Comparison of ENCODE assay signal across 1 cellular context in genomic region chr4:183840311-183840710, GRCh38.
TF ChIP-seq lines count a peak whose summit lies in the region.

No MANE protein-coding gene starts in this region.

TF ChIP-seq in HepG2, 621 proteins besides CTCF, POLR2A, EP300 and RAD21 (continued from another document):
- TF ChIP-seq ZNF740 (CRISPR knock-in tag; IDR thresholded peaks at IDR 0.05) (no peak), ZNF44 (CRISPR knock-in tag; IDR thresholded peaks at IDR 0.05) (no peak), ZBTB1 (CRISPR knock-in tag; IDR thresholded peaks at IDR 0.05; ENCODE audit: borderline replicate concordance) (no peak), SMARCE1 (IDR thresholded peaks at IDR 0.05; ENCODE audit: borderline replicate concordance) (no peak), SP5 (CRISPR knock-in tag; IDR thresholded peaks at IDR 0.05; ENCODE audit: borderline replicate concordance, low read depth) (no peak), SALL1 (CRISPR knock-in tag; IDR thresholded peaks at IDR 0.05) (no peak), SMC3 (IDR thresholded peaks at IDR 0.05; ENCODE audit: low read length) (peak; percentile 99), TAF1 (CRISPR knock-in tag; IDR thresholded peaks at IDR 0.05) (no peak), HCFC1 (IDR thresholded peaks at IDR 0.05; ENCODE audit: low read depth, low read length) (no peak), ZUFSP (CRISPR knock-in tag; IDR thresholded peaks at IDR 0.05; ENCODE audit: borderline replicate concordance) (no peak), ZFP37 (CRISPR knock-in tag; IDR thresholded peaks at IDR 0.05; ENCODE audit: borderline replicate concordance) (no peak), CAMTA2 (CRISPR knock-in tag; IDR thresholded peaks at IDR 0.05; ENCODE audit: borderline replicate concordance) (no peak), ZNF501 (CRISPR knock-in tag; IDR thresholded peaks at IDR 0.05) (no peak), ZNF256 (CRISPR knock-in tag; conservative IDR thresholded peaks at IDR 0.05) (no peak), ZNF772 (CRISPR knock-in tag; IDR thresholded peaks at IDR 0.05) (no peak), CEBPG (CRISPR knock-in tag; IDR thresholded peaks at IDR 0.05) (no peak), THYN1 (CRISPR knock-in tag; IDR thresholded peaks at IDR 0.05; ENCODE audit: borderline replicate concordance, low read depth) (no peak), ERF (CRISPR knock-in tag; IDR thresholded peaks at IDR 0.05) (0 out of 2 replicates have a peak, but pooled peaks have one; percentile 19), ZBED4 (CRISPR knock-in tag; IDR thresholded peaks at IDR 0.05; ENCODE audit: borderline replicate concordance) (no peak), ZMYM4 (CRISPR knock-in tag; IDR thresholded peaks at IDR 0.05) (0 out of 2 replicates have a peak, but pooled peaks have one; percentile 17), DMAP1 (CRISPR knock-in tag; IDR thresholded peaks at IDR 0.05) (no peak), SRSF9 (IDR thresholded peaks at IDR 0.05; ENCODE audit: borderline replicate concordance, insufficient read depth, low read depth, low read length, poor library complexity, severe bottlenecking) (no peak)
- TF ChIP-seq, protein P1, sequence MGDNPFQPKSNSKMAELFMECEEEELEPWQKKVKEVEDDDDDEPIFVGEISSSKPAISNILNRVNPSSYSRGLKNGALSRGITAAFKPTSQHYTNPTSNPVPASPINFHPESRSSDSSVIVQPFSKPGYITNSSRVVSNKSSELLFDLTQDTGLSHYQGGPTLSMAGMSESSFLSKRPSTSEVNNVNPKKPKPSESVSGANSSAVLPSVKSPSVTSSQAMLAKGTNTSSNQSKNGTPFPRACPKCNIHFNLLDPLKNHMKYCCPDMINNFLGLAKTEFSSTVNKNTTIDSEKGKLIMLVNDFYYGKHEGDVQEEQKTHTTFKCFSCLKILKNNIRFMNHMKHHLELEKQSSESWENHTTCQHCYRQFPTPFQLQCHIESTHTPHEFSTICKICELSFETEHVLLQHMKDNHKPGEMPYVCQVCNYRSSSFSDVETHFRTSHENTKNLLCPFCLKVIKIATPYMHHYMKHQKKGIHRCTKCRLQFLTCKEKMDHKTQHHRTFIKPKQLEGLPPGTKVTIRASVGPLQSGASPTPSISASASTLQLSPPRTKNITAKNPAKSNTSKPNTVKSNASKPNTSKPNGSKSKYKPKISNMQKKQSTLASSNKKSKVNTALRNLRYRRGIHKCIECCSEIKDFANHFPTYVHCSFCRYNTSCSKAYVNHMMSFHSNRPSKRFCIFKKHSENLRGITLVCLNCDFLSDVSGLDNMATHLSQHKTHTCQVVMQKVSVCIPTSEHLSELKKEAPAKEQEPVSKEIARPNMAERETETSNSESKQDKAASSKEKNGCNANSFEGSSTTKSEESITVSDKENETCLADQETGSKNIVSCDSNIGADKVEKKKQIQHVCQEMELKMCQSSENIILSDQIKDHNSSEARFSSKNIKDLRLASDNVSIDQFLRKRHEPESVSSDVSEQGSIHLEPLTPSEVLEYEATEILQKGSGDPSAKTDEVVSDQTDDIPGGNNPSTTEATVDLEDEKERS (CRISPR knock-in tag; IDR thresholded peaks at IDR 0.05) = no peak
- TF ChIP-seq, protein P2, sequence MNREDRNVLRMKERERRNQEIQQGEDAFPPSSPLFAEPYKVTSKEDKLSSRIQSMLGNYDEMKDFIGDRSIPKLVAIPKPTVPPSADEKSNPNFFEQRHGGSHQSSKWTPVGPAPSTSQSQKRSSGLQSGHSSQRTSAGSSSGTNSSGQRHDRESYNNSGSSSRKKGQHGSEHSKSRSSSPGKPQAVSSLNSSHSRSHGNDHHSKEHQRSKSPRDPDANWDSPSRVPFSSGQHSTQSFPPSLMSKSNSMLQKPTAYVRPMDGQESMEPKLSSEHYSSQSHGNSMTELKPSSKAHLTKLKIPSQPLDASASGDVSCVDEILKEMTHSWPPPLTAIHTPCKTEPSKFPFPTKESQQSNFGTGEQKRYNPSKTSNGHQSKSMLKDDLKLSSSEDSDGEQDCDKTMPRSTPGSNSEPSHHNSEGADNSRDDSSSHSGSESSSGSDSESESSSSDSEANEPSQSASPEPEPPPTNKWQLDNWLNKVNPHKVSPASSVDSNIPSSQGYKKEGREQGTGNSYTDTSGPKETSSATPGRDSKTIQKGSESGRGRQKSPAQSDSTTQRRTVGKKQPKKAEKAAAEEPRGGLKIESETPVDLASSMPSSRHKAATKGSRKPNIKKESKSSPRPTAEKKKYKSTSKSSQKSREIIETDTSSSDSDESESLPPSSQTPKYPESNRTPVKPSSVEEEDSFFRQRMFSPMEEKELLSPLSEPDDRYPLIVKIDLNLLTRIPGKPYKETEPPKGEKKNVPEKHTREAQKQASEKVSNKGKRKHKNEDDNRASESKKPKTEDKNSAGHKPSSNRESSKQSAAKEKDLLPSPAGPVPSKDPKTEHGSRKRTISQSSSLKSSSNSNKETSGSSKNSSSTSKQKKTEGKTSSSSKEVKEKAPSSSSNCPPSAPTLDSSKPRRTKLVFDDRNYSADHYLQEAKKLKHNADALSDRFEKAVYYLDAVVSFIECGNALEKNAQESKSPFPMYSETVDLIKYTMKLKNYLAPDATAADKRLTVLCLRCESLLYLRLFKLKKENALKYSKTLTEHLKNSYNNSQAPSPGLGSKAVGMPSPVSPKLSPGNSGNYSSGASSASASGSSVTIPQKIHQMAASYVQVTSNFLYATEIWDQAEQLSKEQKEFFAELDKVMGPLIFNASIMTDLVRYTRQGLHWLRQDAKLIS (CRISPR knock-in tag; IDR thresholded peaks at IDR 0.05) = no peak
- TF ChIP-seq, protein P3, sequence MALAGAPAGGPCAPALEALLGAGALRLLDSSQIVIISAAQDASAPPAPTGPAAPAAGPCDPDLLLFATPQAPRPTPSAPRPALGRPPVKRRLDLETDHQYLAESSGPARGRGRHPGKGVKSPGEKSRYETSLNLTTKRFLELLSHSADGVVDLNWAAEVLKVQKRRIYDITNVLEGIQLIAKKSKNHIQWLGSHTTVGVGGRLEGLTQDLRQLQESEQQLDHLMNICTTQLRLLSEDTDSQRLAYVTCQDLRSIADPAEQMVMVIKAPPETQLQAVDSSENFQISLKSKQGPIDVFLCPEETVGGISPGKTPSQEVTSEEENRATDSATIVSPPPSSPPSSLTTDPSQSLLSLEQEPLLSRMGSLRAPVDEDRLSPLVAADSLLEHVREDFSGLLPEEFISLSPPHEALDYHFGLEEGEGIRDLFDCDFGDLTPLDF (CRISPR knock-in tag; IDR thresholded peaks at IDR 0.05) = no peak
- TF ChIP-seq, protein P4, sequence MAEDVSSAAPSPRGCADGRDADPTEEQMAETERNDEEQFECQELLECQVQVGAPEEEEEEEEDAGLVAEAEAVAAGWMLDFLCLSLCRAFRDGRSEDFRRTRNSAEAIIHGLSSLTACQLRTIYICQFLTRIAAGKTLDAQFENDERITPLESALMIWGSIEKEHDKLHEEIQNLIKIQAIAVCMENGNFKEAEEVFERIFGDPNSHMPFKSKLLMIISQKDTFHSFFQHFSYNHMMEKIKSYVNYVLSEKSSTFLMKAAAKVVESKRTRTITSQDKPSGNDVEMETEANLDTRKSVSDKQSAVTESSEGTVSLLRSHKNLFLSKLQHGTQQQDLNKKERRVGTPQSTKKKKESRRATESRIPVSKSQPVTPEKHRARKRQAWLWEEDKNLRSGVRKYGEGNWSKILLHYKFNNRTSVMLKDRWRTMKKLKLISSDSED (CRISPR knock-in tag; IDR thresholded peaks at IDR 0.05) = no peak
